In the genomic region with DNA sequence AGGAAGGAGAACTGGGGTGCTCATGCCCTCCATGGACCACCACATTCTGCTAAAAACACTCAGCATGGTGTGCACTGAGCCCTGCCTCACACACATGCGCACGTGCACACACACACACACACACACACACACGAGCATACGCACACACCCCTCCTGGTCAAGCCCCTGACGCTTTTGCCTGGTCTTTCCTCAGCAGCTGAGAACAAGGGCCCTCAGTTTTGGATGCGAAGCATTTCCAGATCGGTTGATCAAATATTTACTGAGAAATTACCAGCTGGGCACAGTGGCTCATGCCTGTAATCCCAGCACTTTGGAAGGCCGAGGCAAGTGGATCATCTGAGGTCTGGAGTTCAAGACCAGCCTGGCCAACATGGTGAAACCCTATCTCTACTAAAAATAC, we compare ENCODE assay signal across 2 cellular contexts.
A peak's percentile ranks its signal among the peaks of the same experiment; 100 is the strongest.
TF ChIP-seq lines count a peak whose summit lies in the region.

No MANE protein-coding gene starts in this region.

TF ChIP-seq in HEK293, 187 proteins besides CTCF, POLR2A, EP300 and RAD21:
- TF ChIP-seq ZSCAN4 (tag by site-specific recombination; IDR thresholded peaks at IDR 0.05) = 0 out of 2 replicates have a peak, but pooled peaks have one; percentile 25
- TF ChIP-seq ZBTB21 (tag by site-specific recombination; IDR thresholded peaks at IDR 0.05) = no peak
- no peak for TF ChIP-seq ZNF16 (tag by site-specific recombination; IDR thresholded peaks at IDR 0.05; ENCODE audit: low read depth)
- TF ChIP-seq ZBTB8A (tag by site-specific recombination; IDR thresholded peaks at IDR 0.05) = no peak
- no peak for TF ChIP-seq ZNF133 (tag by site-specific recombination; IDR thresholded peaks at IDR 0.05)

TF ChIP-seq in K562, 482 proteins besides CTCF, POLR2A, EP300 and RAD21 (continued from another document):
- TF ChIP-seq, protein P1, sequence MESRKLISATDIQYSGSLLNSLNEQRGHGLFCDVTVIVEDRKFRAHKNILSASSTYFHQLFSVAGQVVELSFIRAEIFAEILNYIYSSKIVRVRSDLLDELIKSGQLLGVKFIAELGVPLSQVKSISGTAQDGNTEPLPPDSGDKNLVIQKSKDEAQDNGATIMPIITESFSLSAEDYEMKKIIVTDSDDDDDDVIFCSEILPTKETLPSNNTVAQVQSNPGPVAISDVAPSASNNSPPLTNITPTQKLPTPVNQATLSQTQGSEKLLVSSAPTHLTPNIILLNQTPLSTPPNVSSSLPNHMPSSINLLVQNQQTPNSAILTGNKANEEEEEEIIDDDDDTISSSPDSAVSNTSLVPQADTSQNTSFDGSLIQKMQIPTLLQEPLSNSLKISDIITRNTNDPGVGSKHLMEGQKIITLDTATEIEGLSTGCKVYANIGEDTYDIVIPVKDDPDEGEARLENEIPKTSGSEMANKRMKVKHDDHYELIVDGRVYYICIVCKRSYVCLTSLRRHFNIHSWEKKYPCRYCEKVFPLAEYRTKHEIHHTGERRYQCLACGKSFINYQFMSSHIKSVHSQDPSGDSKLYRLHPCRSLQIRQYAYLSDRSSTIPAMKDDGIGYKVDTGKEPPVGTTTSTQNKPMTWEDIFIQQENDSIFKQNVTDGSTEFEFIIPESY (CRISPR knock-in tag; IDR thresholded peaks at IDR 0.05) = 0 out of 2 replicates have a peak, but pooled peaks have one; percentile 1
